25 cellular contexts compared by ENCODE assay signal in the genomic region with DNA sequence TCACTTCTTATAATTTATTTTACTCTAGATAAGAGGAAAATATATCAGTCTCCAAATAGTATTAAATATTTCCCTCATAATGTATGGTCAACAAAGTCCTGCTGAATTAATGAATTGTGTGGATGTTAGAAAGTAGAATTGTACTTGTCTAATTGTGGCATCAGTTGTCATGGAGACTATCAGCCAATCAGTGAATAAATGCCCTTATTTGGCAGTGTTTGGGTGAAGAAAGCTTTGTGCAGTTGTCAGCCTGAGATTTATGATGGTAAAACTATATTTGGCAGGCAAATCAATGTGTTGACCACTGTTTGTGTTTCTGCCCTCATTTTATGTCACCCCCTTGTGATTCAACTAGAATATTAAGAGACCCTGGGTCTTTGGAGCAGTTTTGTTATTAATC.
DNase-seq lines count a peak whose midpoint lies in the region; ATAC-seq and TF ChIP-seq lines count a peak whose summit lies in the region.
"Had no signal": no experiment of that assay in that cellular context is flagged by ENCODE, and none has a peak within 500 bp of the region (broad histone marks: within the 10 kb centered on the region; RNA-seq: fewer than 3 reads in every experiment).

No MANE protein-coding gene starts in this region.

- intact Hi-C loops in esophagus muscularis mucosa (cut with DNase I) (no loop called here), tibial artery (cut with DNase I; ENCODE audit: low total_unique reads) (no loop called here)

- H3K27me3 ChIP-seq in esophagus muscularis mucosa (no peaks in the 10 kb centered on the region), tibial artery (no peaks in the 10 kb centered on the region)
- H3K27me3 ChIP-seq: sigmoid colon, SJSA1 had no signal

- no peak for TF ChIP-seq EP300 in esophagus muscularis mucosa (IDR thresholded peaks at IDR 0.05)

- H3K4me1 ChIP-seq in esophagus muscularis mucosa (no peaks in the 10 kb centered on the region), tibial artery (peaks cover 0 to 10% (median 0%) of the 10 kb centered on the region in 4 donors)

- H3K9me3 ChIP-seq in esophagus muscularis mucosa (no peaks in the 10 kb centered on the region), tibial artery (no peaks in the 10 kb centered on the region)
- H3K9me3 ChIP-seq: sigmoid colon, SJSA1 had no signal

- H3K36me3 Mint-ChIP-seq in progenitor cell of endocrine pancreas (ENCODE audit: insufficient read depth), result no peaks in the 10 kb centered on the region
- H3K36me3 Mint-ChIP-seq: activated naive CD4-positive, alpha-beta T cell treated with anti-CD3 and anti-CD28 coated beads, Interleukin-2, amount 10 ng/mL, durations not matched to agents 7 days and 5 days; memory B cell; naive thymus-derived CD4-positive, alpha-beta T cell; stimulated activated naive B cell treated with anti-CD40 and anti-IgM and Interleukin-4, amounts not matched to agents 10 μg/mL and 1 μg/mL and 100 μg/mL, for 72 hours had no signal

- peak overlapping the region; percentile 89 for H3K27ac Mint-ChIP-seq in progenitor cell of endocrine pancreas
- H3K27ac Mint-ChIP-seq: activated B cell treated with CpG ODN at 0.5 μM for 24 hours; activated CD8-positive, alpha-beta T cell treated with anti-CD3 and anti-CD28 coated beads for 36 hours; activated naive CD4-positive, alpha-beta T cell treated with anti-CD3 and anti-CD28 coated beads, Interleukin-2, amount 10 ng/mL, durations not matched to agents 7 days and 5 days; memory B cell; naive thymus-derived CD4-positive, alpha-beta T cell; stimulated activated naive B cell treated with anti-CD40 and anti-IgM and Interleukin-4, amounts not matched to agents 10 μg/mL and 1 μg/mL and 100 μg/mL, for 72 hours; T-helper 2 cell treated with Interferon-gamma antibody and Interleukin-4, amounts not matched to agents 5 μg/mL and 100 μg/mL, for 36 hours had no signal

- H3K4me1 Mint-ChIP-seq in progenitor cell of endocrine pancreas (ENCODE audit: low read depth), result peaks cover 23% of the 10 kb centered on the region
- H3K4me1 Mint-ChIP-seq: activated B cell treated with CpG ODN at 0.5 μM for 24 hours; activated naive CD4-positive, alpha-beta T cell treated with anti-CD3 and anti-CD28 coated beads, Interleukin-2, amount 10 ng/mL, durations not matched to agents 7 days and 5 days; memory B cell; naive thymus-derived CD4-positive, alpha-beta T cell; stimulated activated naive B cell treated with anti-CD40 and anti-IgM and Interleukin-4, amounts not matched to agents 10 μg/mL and 1 μg/mL and 100 μg/mL, for 72 hours had no signal

- TF ChIP-seq CTCF in choroid plexus epithelial cell (conservative IDR thresholded peaks at IDR 0.05; ENCODE audit: low read depth, low read length) (no peak), progenitor cell of endocrine pancreas (IDR thresholded peaks at IDR 0.05; ENCODE audit: unreplicated experiment) (no peak), esophagus muscularis mucosa (IDR thresholded peaks at IDR 0.05) (no peak), tibial artery (IDR thresholded peaks at IDR 0.05) (no peak)

- no peaks in the 10 kb centered on the region for H3K9me3 Mint-ChIP-seq in progenitor cell of endocrine pancreas (ENCODE audit: low read depth)
- H3K9me3 Mint-ChIP-seq: activated B cell treated with CpG ODN at 0.5 μM for 24 hours; activated CD8-positive, alpha-beta T cell treated with anti-CD3 and anti-CD28 coated beads for 36 hours; activated naive CD4-positive, alpha-beta T cell treated with anti-CD3 and anti-CD28 coated beads, Interleukin-2, amount 10 ng/mL, durations not matched to agents 7 days and 5 days; activated T-cell treated with anti-CD3 and anti-CD28 coated beads, Interleukin-2, amount 50 U/mL, for 4 hours; memory B cell; naive thymus-derived CD4-positive, alpha-beta T cell; stimulated activated naive B cell treated with anti-CD40 and anti-IgM and Interleukin-4, amounts not matched to agents 10 μg/mL and 1 μg/mL and 100 μg/mL, for 72 hours; T-helper 2 cell treated with Interferon-gamma antibody and Interleukin-4, amounts not matched to agents 5 μg/mL and 100 μg/mL, for 36 hours had no signal

- no peak overlapping the region for H3K4me3 Mint-ChIP-seq in progenitor cell of endocrine pancreas (ENCODE audit: low read depth)
- H3K4me3 Mint-ChIP-seq: activated B cell treated with CpG ODN at 0.5 μM for 24 hours; activated CD8-positive, alpha-beta T cell treated with anti-CD3 and anti-CD28 coated beads for 36 hours; activated naive CD4-positive, alpha-beta T cell treated with anti-CD3 and anti-CD28 coated beads, Interleukin-2, amount 10 ng/mL, durations not matched to agents 7 days and 5 days; activated T-cell treated with anti-CD3 and anti-CD28 coated beads, Interleukin-2, amount 50 U/mL, for 4 hours; memory B cell; naive thymus-derived CD4-positive, alpha-beta T cell; stimulated activated naive B cell treated with anti-CD40 and anti-IgM and Interleukin-4, amounts not matched to agents 10 μg/mL and 1 μg/mL and 100 μg/mL, for 72 hours; T-helper 2 cell treated with Interferon-gamma antibody and Interleukin-4, amounts not matched to agents 5 μg/mL and 100 μg/mL, for 36 hours had no signal

- ATAC-seq in HG03196 (IDR thresholded peaks at IDR 0.05; ENCODE audit: unreplicated experiment), result no peak
- ATAC-seq: activated CD8-positive, alpha-beta T cell treated with anti-CD3 and anti-CD28 coated beads for 36 hours; activated T-cell treated with anti-CD3 and anti-CD28 coated beads, Interleukin-2, amount 50 U/mL, for 4 hours; naive thymus-derived CD4-positive, alpha-beta T cell; stimulated activated naive B cell treated with anti-CD40 and anti-IgM and Interleukin-4, amounts not matched to agents 10 μg/mL and 1 μg/mL and 100 μg/mL, for 72 hours had no signal

- H3K27me3 Mint-ChIP-seq in progenitor cell of endocrine pancreas, result no peaks in the 10 kb centered on the region
- H3K27me3 Mint-ChIP-seq: activated naive CD4-positive, alpha-beta T cell treated with anti-CD3 and anti-CD28 coated beads, Interleukin-2, amount 10 ng/mL, durations not matched to agents 7 days and 5 days; memory B cell had no signal

- no peak for TF ChIP-seq POLR2A in esophagus muscularis mucosa (IDR thresholded peaks at IDR 0.05; ENCODE audit: low read depth)

- no peak overlapping the region for H3K27ac ChIP-seq in esophagus muscularis mucosa (replicated peaks in 1 of 4)
- no peak overlapping the region for H3K27ac ChIP-seq in tibial artery
- H3K27ac ChIP-seq: C4-2B, sigmoid colon, SJSA1 had no signal

- no peak overlapping the region for H3K4me3 ChIP-seq in choroid plexus epithelial cell (ENCODE audit: low read depth, low read length)
- no peak overlapping the region for H3K4me3 ChIP-seq in esophagus muscularis mucosa
- H3K4me3 ChIP-seq in tibial artery, result no peak overlapping the region
- H3K4me3 ChIP-seq: sigmoid colon, SJSA1 had no signal

- H3K36me3 ChIP-seq in esophagus muscularis mucosa, result no peaks in the 10 kb centered on the region
- H3K36me3 ChIP-seq in tibial artery, result no peaks in the 10 kb centered on the region
- H3K36me3 ChIP-seq: sigmoid colon, SJSA1 had no signal

- peak; percentile 17 to 38 for DNase-seq in NCI-H526 (lab: John Stamatoyannopoulos, UW)
- no peak for DNase-seq in NCI-H526 treated with DMSO at 0.1 percent for 48 hours (lab: John Stamatoyannopoulos, UW)
- DNase-seq in NCI-H1105 (lab: John Stamatoyannopoulos, UW), result peak; percentile 6
- DNase-seq in choroid plexus epithelial cell (ENCODE audit: low read depth), result peak; percentile 5
- DNase-seq in progenitor cell of endocrine pancreas (ENCODE audit: low spot score, unreplicated experiment), result no peak
- no peak for DNase-seq in esophagus muscularis mucosa (ENCODE audit: extremely low spot score)
- no peak for DNase-seq in tibial artery
- DNase-seq: ACHN; activated B cell treated with CpG ODN at 0.5 μM for 24 hours; activated CD8-positive, alpha-beta T cell treated with anti-CD3 and anti-CD28 coated beads for 36 hours; activated naive CD4-positive, alpha-beta T cell treated with anti-CD3 and anti-CD28 coated beads, Interleukin-2, amount 10 ng/mL, durations not matched to agents 7 days and 5 days; activated T-cell treated with anti-CD3 and anti-CD28 coated beads, Interleukin-2, amount 50 U/mL, for 4 hours; aorta; cerebellar nuclear complex; kidney glomerular epithelial cell; naive thymus-derived CD4-positive, alpha-beta T cell; NCI-H1694 treated with DMSO at 0.1 percent for 48 hours; NCI-H774; sigmoid colon; stimulated activated naive B cell treated with anti-CD40 and anti-IgM and Interleukin-4, amounts not matched to agents 10 μg/mL and 1 μg/mL and 100 μg/mL, for 72 hours had no signal

Comparison
In these comparisons a context has a peak if more than half of its experiments do, and no peak if none do; other contexts are left out.
1. DNase-seq: peak in NCI-H526 (2 of 2), NCI-H1105 (single experiment) and choroid plexus epithelial cell (single experiment); none in NCI-H526 treated with DMSO at 0.1 percent for 48 hours (single experiment), progenitor cell of endocrine pancreas (single experiment), esophagus muscularis mucosa (single experiment) and tibial artery (0 of 2).